ENCODE assay signal across 9 cellular contexts in the genomic region with DNA sequence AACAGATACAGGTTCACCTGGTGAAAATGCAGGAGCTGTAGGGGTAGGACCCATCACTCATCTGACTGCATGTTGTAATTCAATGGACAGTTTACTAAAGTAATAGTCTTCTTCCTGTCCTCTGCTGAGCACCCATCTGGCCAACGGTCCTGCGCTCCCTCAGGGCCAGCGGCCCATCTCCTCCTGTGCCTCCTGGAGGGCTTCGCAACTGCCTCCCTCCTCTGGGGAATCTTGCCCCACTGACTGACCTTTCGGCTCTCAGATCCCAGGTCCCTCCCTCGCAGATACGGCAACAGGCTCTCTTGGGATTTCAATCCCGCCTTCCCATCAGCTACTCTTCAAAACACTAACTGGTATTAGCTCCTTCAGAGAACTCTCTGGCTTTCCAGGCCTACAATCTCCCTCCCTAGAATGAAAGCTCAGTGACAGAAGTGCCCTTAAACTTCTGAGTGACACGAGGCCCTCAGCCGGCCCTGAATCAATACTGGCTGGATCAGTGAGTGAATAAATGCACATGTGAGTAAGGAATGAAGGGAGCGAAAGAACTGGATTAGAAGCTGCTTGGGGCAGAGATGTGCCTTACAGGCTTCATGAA. TPM values are rescaled to one million over a fixed set of nuclear protein-coding genes. Genes with fewer than 3 reads are reported as not detected.
A peak's percentile ranks its signal among the peaks of the same experiment; 100 is the strongest.
DNase-seq lines count a peak whose midpoint lies in the region; ATAC-seq and TF ChIP-seq lines count a peak whose summit lies in the region.
"Had no signal": no experiment of that assay in that cellular context is flagged by ENCODE, and none has a peak within 500 bp of the region (broad histone marks: within the 10 kb centered on the region; RNA-seq: fewer than 3 reads in every experiment).

No MANE protein-coding gene starts in this region.

- H3K27ac Mint-ChIP-seq in T-helper 1 cell treated with Interleukin-12 subunit alpha and Interleukin-12 subunit beta and Interleukin-4 antibody, amounts not matched to agents 30 μg/mL and 1 μg/mL, for 36 hours: peak overlapping the region; percentile 46
- H3K27ac Mint-ChIP-seq in WTC11: peak overlapping the region; percentile 50

- no peak for DNase-seq in T-helper 1 cell
- no peak for DNase-seq in WTC11 (ENCODE audit: low spot score)
- no peak for DNase-seq in substantia nigra (lab: John Stamatoyannopoulos, UW)
- no peak for DNase-seq in cerebellar cortex (ENCODE audit: low spot score)
- DNase-seq in HUDEP-2 (lab: John Stamatoyannopoulos, UW; ENCODE audit: unreplicated experiment in 76 of 76): no peak
- DNase-seq in stimulated activated CD4-positive, alpha-beta T cell treated with anti-CD3 and anti-CD28 coated beads, Interleukin-2, amount 100 ng/mL, for 48 hours: no peak
- DNase-seq: NCI-H1417 treated with DMSO at 0.1 percent for 48 hours had no signal

- no peaks in the 10 kb centered on the region for H3K9me3 Mint-ChIP-seq in T-helper 1 cell treated with Interleukin-12 subunit alpha and Interleukin-12 subunit beta and Interleukin-4 antibody, amounts not matched to agents 30 μg/mL and 1 μg/mL, for 36 hours
- H3K9me3 Mint-ChIP-seq in WTC11: no peaks in the 10 kb centered on the region

- ATAC-seq in WTC11: no peak

- peaks cover 16% of the 10 kb centered on the region for H3K4me1 Mint-ChIP-seq in T-helper 1 cell treated with Interleukin-12 subunit alpha and Interleukin-12 subunit beta and Interleukin-4 antibody, amounts not matched to agents 30 μg/mL and 1 μg/mL, for 36 hours (ENCODE audit: low read depth)
- H3K4me1 Mint-ChIP-seq in WTC11: peaks cover 19% of the 10 kb centered on the region

- H3K27me3 Mint-ChIP-seq in T-helper 1 cell treated with Interleukin-12 subunit alpha and Interleukin-12 subunit beta and Interleukin-4 antibody, amounts not matched to agents 30 μg/mL and 1 μg/mL, for 36 hours (ENCODE audit: low read depth): no peaks in the 10 kb centered on the region
- H3K27me3 Mint-ChIP-seq in WTC11 (ENCODE audit: low read depth): no peaks in the 10 kb centered on the region

- H3K27ac ChIP-seq in substantia nigra (ENCODE audit: low read depth, low read length, poor library complexity, severe bottlenecking): peak overlapping the region; percentile 69

- TF ChIP-seq CTCF in WTC11 (IDR thresholded peaks at IDR 0.05): no peak

- H3K4me3 ChIP-seq in iPS-11a (ENCODE audit: low read depth, low read length): peak overlapping the region; percentile 86

- CTCF ChIA-PET in WTC11 (lab: Charles Lee): interaction anchor here (0.6 to 1.8 kb wide), 9 partner anchors 11 to 202 kb away, joined by 3 to 14 read pairs (median 3); partner anchors contain the start of gene RASD1

- POLR2A ChIA-PET in WTC11 (lab: Charles Lee): interaction anchor here (1.4 to 2.4 kb wide), 2 partner anchors 23 to 93 kb away, joined by 4 to 6 read pairs; partner anchors contain the start of gene RASD1

- H3K4me3 Mint-ChIP-seq in T-helper 1 cell treated with Interleukin-12 subunit alpha and Interleukin-12 subunit beta and Interleukin-4 antibody, amounts not matched to agents 30 μg/mL and 1 μg/mL, for 36 hours: peak overlapping the region; percentile 91
- H3K4me3 Mint-ChIP-seq in WTC11: peak overlapping the region; percentile 95

- no peaks in the 10 kb centered on the region for H3K36me3 Mint-ChIP-seq in T-helper 1 cell treated with Interleukin-12 subunit alpha and Interleukin-12 subunit beta and Interleukin-4 antibody, amounts not matched to agents 30 μg/mL and 1 μg/mL, for 36 hours (ENCODE audit: low read depth)
- no peaks in the 10 kb centered on the region for H3K36me3 Mint-ChIP-seq in WTC11

TF ChIP-seq in WTC11, 78 proteins besides CTCF, POLR2A, EP300 and RAD21:
- no peak for TF ChIP-seq MXD4 (CRISPR knock-in tag; IDR thresholded peaks at IDR 0.05; ENCODE audit: borderline replicate concordance)
- no peak for TF ChIP-seq E2F4 (CRISPR knock-in tag; IDR thresholded peaks at IDR 0.05; ENCODE audit: borderline replicate concordance, low read depth)
- TF ChIP-seq ZNF532 (CRISPR knock-in tag; IDR thresholded peaks at IDR 0.05; ENCODE audit: borderline replicate concordance): no peak

RNA-seq across cellular contexts. Expression of gene PEMT, which starts 1.3 kb away (rescaled TPM):
- 51.9 to 54.6 TPM (median 53.1 TPM) in 3 replicates for total RNA-seq in WTC11 (2021)
